8 cellular contexts compared by ENCODE assay signal in the genomic region with DNA sequence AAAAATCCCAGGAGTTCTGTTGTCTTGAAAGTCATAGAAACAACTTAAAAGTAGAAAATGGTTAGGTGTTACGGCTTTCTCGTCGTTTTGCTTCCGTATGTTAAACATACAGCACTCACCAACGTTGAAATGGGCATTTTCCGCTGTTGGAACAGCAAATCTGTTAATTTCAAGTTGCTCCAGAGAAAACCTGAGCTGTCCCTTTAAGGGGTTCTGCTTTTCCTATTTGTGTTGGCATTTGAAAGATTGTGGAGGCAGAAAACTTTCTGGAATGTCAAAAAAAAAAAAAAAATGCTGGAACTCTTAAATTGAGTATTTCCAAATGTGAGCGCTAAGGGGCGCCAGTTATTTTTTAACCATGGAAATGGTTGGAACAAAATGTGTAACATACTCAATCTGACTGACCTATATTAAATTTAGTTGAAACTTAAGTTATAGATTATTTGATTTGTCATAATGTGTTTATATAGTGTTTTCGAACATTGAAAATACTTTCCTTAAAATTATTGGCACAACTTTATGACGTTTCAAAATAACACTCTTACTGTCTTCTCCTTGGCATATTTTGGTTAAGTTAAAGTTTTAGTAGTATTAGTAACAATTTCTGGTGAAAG. TPM values are rescaled to one million over a fixed set of nuclear protein-coding genes. Genes with fewer than 3 reads are reported as not detected.
A peak's percentile ranks its signal among the peaks of the same experiment; 100 is the strongest.
DNase-seq lines count a peak whose midpoint lies in the region; ATAC-seq lines count a peak whose summit lies in the region.

No MANE protein-coding gene starts in this region.

- H3K36me3 ChIP-seq in neuron (ENCODE audit: insufficient read depth, low read length) = peaks cover 1% of the 10 kb centered on the region

- no peaks in the 10 kb centered on the region for H3K27me3 ChIP-seq in neuron (ENCODE audit: insufficient read depth, low read length)

- peak overlapping the region; percentile 92 for H3K4me3 ChIP-seq in neuron (ENCODE audit: low read length)

- H3K9me3 ChIP-seq in neuron (ENCODE audit: low read length) = no peaks in the 10 kb centered on the region

- H3K9me3 Mint-ChIP-seq in activated T-cell treated with anti-CD3 and anti-CD28 coated beads, Interleukin-2, amount 50 U/mL, for 72 hours = no peaks in the 10 kb centered on the region

- no peak overlapping the region for H2AFZ ChIP-seq in neuron (ENCODE audit: low read depth, low read length)

- peaks cover 27% of the 10 kb centered on the region for H3K4me1 ChIP-seq in neuron (ENCODE audit: insufficient read depth, low read length)

- DNase-seq in stimulated activated CD4-positive, alpha-beta T cell treated with anti-CD3 and anti-CD28 coated beads, Interleukin-15, amount 100 ng/mL, for 24 hours = peak; percentile 45
- no peak for DNase-seq in stimulated activated CD4-positive, alpha-beta T cell treated with anti-CD3 and anti-CD28 coated beads, Interleukin-12 subunit alpha, Interleukin-12 subunit beta, amount 100 ng/mL, for 4 hours
- peak; percentile 52 for DNase-seq in NCI-H1694 (lab: John Stamatoyannopoulos, UW)
- peak; percentile 30 to 33 for DNase-seq in activated T-cell treated with anti-CD3 and anti-CD28 coated beads, Interleukin-2, amount 50 U/mL, for 72 hours
- peak; percentile 80 for DNase-seq in fibroblast of the conjunctiva (ENCODE audit: low read depth)
- DNase-seq in GOT3 (lab: John Stamatoyannopoulos, UW) = no peak

- peak overlapping the region; percentile 98 to 100 for H3K4me3 Mint-ChIP-seq in activated T-cell treated with anti-CD3 and anti-CD28 coated beads, Interleukin-2, amount 50 U/mL, for 72 hours

- no peak for ATAC-seq in activated T-cell treated with anti-CD3 and anti-CD28 coated beads, Interleukin-2, amount 50 U/mL, for 72 hours (replicated peaks in 1 of 2)
- ATAC-seq in GM18498 (IDR thresholded peaks at IDR 0.05; ENCODE audit: unreplicated experiment) = no peak

- peak overlapping the region; percentile 98 for H3K27ac Mint-ChIP-seq in activated T-cell treated with anti-CD3 and anti-CD28 coated beads, Interleukin-2, amount 50 U/mL, for 72 hours

- peaks cover 2 to 3% of the 10 kb centered on the region in 2 donors for H3K36me3 Mint-ChIP-seq in activated T-cell treated with anti-CD3 and anti-CD28 coated beads, Interleukin-2, amount 50 U/mL, for 72 hours (ENCODE audit: insufficient read depth in 2 of 2)

- no peaks in the 10 kb centered on the region for H3K27me3 Mint-ChIP-seq in activated T-cell treated with anti-CD3 and anti-CD28 coated beads, Interleukin-2, amount 50 U/mL, for 72 hours (ENCODE audit: low read depth)

- H3K4me1 Mint-ChIP-seq in activated T-cell treated with anti-CD3 and anti-CD28 coated beads, Interleukin-2, amount 50 U/mL, for 72 hours (ENCODE audit: low read depth) = peaks cover 51% of the 10 kb centered on the region

RNA-seq across cellular contexts. Expression of a gene that starts 2.2 kb away (rescaled TPM):
- total RNA-seq in activated T-cell treated with anti-CD3 and anti-CD28 coated beads, Interleukin-2, amount 50 U/mL, for 72 hours = 10 to 100 TPM; 62.0 to 64.2 TPM

Comparison
In these comparisons a context has a peak if more than half of its experiments do, and no peak if none do; other contexts are left out.
1. DNase-seq: peak in stimulated activated CD4-positive, alpha-beta T cell treated with anti-CD3 and anti-CD28 coated beads, Interleukin-15, amount 100 ng/mL, for 24 hours (single experiment), NCI-H1694 (single experiment), activated T-cell treated with anti-CD3 and anti-CD28 coated beads, Interleukin-2, amount 50 U/mL, for 72 hours (2 of 2) and fibroblast of the conjunctiva (single experiment); none in stimulated activated CD4-positive, alpha-beta T cell treated with anti-CD3 and anti-CD28 coated beads, Interleukin-12 subunit alpha, Interleukin-12 subunit beta, amount 100 ng/mL, for 4 hours (single experiment) and GOT3 (single experiment).